ENCODE assay signal across 1 cellular context in the genomic region with DNA sequence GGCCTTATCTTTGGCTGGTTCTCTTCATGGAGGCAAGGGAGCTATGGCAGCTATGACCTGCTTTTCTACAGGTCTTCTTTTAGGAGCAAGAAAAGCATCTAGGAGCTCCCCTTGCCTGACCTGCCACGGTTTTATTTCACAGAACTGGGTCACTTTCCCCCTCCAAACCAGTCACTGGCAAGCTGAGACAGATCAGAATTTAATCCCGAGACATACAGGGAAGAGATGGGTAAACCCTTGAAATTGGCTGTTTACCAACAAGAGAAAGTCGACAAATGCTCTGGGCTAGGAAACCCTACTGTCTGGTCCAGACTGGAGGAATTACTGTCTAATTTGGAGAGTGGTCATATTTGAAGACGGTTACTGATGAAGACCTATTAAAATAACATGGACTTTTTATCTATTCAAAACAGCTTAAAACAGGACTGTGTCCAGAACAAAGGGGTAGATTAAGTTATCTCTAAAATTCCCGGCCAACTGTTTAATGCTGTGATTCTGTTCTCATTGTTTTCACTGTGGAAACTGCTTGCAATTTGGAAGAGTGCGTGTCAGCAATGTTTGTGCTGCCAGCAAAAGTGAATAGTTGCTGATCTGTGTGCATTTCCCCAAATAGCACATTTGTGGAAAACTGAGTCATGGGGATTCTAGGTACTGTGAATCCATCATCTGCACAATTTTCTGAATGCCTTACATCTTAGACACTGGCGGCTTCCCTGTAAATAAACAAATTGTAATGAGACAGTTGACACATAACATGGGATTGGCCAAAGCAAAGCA.
TF ChIP-seq lines count a peak whose summit lies in the region.

No MANE protein-coding gene starts in this region.

TF ChIP-seq in IMR-90, 13 proteins besides CTCF, POLR2A, EP300 and RAD21:
- TF ChIP-seq MAFK (IDR thresholded peaks at IDR 0.05; ENCODE audit: low read depth, low read length) (peak; percentile 92), BHLHE40 (IDR thresholded peaks at IDR 0.05; ENCODE audit: low read depth, low read length) (no peak; the same call in none of the 2 replicates), SMC3 (IDR thresholded peaks at IDR 0.05; ENCODE audit: low read depth, low read length) (no peak), CEBPB (IDR thresholded peaks at IDR 0.05; ENCODE audit: low read depth, low read length) (0 out of 2 replicates have a peak, but pooled peaks have one; percentile 4), RCOR1 (IDR thresholded peaks at IDR 0.05; ENCODE audit: insufficient replicate concordance, low read length) (peak; percentile 8), MAZ (IDR thresholded peaks at IDR 0.05; ENCODE audit: borderline replicate concordance, low read depth, low read length) (no peak), FOS (IDR thresholded peaks at IDR 0.05; ENCODE audit: low read depth, low read length) (peak; percentile 43; the same call in 1 of the 2 replicates)
- TF ChIP-seq, protein P1, sequence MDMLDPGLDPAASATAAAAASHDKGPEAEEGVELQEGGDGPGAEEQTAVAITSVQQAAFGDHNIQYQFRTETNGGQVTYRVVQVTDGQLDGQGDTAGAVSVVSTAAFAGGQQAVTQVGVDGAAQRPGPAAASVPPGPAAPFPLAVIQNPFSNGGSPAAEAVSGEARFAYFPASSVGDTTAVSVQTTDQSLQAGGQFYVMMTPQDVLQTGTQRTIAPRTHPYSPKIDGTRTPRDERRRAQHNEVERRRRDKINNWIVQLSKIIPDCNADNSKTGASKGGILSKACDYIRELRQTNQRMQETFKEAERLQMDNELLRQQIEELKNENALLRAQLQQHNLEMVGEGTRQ (IDR thresholded peaks at IDR 0.05; ENCODE audit: low read depth, low read length) = no peak
